Comparison of ENCODE assay signal across 1 cellular context in the genomic region with DNA sequence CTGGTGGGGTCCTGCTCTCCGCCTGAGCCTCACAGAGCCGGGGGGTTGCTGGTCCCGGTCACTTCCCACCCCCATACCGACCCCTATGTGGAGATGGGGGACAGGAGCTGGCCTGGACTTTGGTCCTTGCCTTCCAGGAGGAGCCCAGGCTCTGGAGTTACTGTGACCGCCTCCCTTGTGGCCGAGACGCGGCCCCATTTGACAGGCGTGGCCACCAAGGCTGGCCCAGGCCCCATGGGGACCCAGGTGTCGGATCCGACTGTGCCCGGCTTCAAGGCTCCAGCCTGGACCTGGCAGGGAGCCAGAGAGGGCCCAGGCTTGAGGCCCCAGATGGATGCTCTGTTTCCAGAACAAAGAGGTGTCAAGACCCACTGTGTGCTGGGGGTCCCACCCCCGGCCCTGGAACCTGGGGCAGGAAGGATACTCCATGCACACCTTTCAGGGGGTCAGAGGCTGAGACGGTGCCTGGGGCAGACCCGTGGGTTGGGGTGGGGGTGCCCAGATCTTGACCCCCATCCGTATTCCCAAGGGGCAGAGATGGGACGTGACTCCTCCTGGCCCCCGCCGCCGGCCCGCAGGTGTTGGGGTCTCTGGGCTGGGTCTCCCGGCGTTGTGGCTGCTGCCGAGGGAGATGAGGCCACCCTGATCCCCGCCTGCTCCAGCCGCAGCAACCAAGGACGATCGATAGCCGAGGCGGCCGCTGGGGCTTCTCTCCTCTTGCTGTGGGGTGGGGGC.
TF ChIP-seq lines count a peak whose summit lies in the region.

No MANE protein-coding gene starts in this region.

TF ChIP-seq in H1, 55 proteins besides CTCF, POLR2A, EP300 and RAD21:
- TF ChIP-seq POLR2AphosphoS5 (IDR thresholded peaks at IDR 0.05; ENCODE audit: low read depth, low read length) (no peak), HDAC2 (IDR thresholded peaks at IDR 0.05; ENCODE audit: borderline replicate concordance in 1 of 2, low read depth in 2 of 2, low read length in 2 of 2) (no peak), RFX5 (IDR thresholded peaks at IDR 0.05; ENCODE audit: borderline replicate concordance, low read depth, low read length) (no peak), CBX8 (IDR thresholded peaks at IDR 0.05; ENCODE audit: borderline replicate concordance, low read depth, low read length) (no peak), MAX (IDR thresholded peaks at IDR 0.05) (no peak), JUN (IDR thresholded peaks at IDR 0.05; ENCODE audit: low read depth, low read length) (no peak), GTF2F1 (IDR thresholded peaks at IDR 0.05; ENCODE audit: borderline replicate concordance, low read depth, low read length) (no peak), HDAC6 (IDR thresholded peaks at IDR 0.05; ENCODE audit: low read depth, low read length) (no peak), JUND (IDR thresholded peaks at IDR 0.05; ENCODE audit: low read length) (no peak)
- TF ChIP-seq, protein P1, sequence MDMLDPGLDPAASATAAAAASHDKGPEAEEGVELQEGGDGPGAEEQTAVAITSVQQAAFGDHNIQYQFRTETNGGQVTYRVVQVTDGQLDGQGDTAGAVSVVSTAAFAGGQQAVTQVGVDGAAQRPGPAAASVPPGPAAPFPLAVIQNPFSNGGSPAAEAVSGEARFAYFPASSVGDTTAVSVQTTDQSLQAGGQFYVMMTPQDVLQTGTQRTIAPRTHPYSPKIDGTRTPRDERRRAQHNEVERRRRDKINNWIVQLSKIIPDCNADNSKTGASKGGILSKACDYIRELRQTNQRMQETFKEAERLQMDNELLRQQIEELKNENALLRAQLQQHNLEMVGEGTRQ (IDR thresholded peaks at IDR 0.05; ENCODE audit: low read length), result no peak
